18 cellular contexts compared by ENCODE assay signal in the genomic region with DNA sequence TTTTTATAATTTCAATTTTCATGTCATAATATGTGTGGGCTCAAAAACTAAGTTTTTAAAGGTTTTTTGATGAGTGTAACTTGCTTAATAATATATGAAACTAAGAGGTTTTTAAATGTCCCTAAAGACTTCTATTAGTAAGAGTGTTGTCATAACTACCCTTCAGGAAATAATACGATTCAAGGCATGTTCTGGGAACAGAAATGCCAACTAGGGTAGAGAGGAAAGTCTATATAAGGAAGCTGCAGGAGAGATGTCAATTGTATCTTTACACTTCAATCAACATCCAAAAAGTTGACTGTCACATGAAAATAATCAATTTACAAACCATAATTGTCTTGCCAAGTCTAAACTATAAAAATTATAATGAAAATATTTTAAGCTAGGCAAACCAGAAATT.
DNase-seq lines count a peak whose midpoint lies in the region; ATAC-seq and TF ChIP-seq lines count a peak whose summit lies in the region.
"Had no signal": no experiment of that assay in that cellular context is flagged by ENCODE, and none has a peak within 500 bp of the region (broad histone marks: within the 10 kb centered on the region; RNA-seq: fewer than 3 reads in every experiment).

No MANE protein-coding gene starts in this region.

- H3K4me3 ChIP-seq in OCI-LY7 (ENCODE audit: low read depth, low read length, poor library complexity, severe bottlenecking) (no peak overlapping the region), osteoblast (ENCODE audit: insufficient read depth, low read length) (no peak overlapping the region), testis (no peak overlapping the region)
- H3K4me3 ChIP-seq: HAP-1 had no signal

- 70 to 80% methylated on average over 1 of the region's 1 CpG for WGBS in testis, 2 donors

- H3K79me2 ChIP-seq in OCI-LY7 (ENCODE audit: insufficient read depth, low read depth, low read length) (no peaks in the 10 kb centered on the region), osteoblast (ENCODE audit: insufficient read depth, low read length) (no peaks in the 10 kb centered on the region)

- no peaks in the 10 kb centered on the region for H3K4me1 Mint-ChIP-seq in CD4-positive, alpha-beta T cell (ENCODE audit: low read depth)
- no peaks in the 10 kb centered on the region for H3K4me1 Mint-ChIP-seq in natural killer cell

- H3K9me3 ChIP-seq in OCI-LY7 (ENCODE audit: low read length): no peaks in the 10 kb centered on the region
- no peaks in the 10 kb centered on the region for H3K9me3 ChIP-seq in osteoblast (ENCODE audit: low read depth, low read length)
- H3K9me3 ChIP-seq in CD4-positive, alpha-beta T cell (ENCODE audit: control insufficient read depth, low read length): no peaks in the 10 kb centered on the region
- H3K9me3 ChIP-seq in testis: no peaks in the 10 kb centered on the region
- H3K9me3 ChIP-seq: HAP-1 had no signal

- intact Hi-C loops in OCI-LY7 (cut with micrococcal nuclease; ENCODE audit: unreplicated experiment) (no loop called here), testis (cut with DNase I; ENCODE audit: low total_unique reads) (no loop called here), natural killer cell (cut with micrococcal nuclease) (no loop called here)
- intact Hi-C loops in CD4-positive, alpha-beta T cell (cut with DNase I, micrococcal nuclease): no loop called here

- H3K4me3 Mint-ChIP-seq in CD4-positive, alpha-beta T cell: no peak overlapping the region
- H3K4me3 Mint-ChIP-seq in natural killer cell: no peak overlapping the region
- H3K4me3 Mint-ChIP-seq: IgD-negative memory B cell had no signal

- H3K27ac Mint-ChIP-seq in CD4-positive, alpha-beta T cell: no peak overlapping the region
- H3K27ac Mint-ChIP-seq in activated naive CD4-positive, alpha-beta T cell treated with anti-CD3 and anti-CD28 coated beads, Interleukin-2, amount 50 U/mL, for 72 hours: no peak overlapping the region
- no peak overlapping the region for H3K27ac Mint-ChIP-seq in natural killer cell
- H3K27ac Mint-ChIP-seq: IgD-negative memory B cell had no signal

- H3K27me3 ChIP-seq in osteoblast (ENCODE audit: insufficient read depth, low read length): no peaks in the 10 kb centered on the region
- H3K27me3 ChIP-seq in CD4-positive, alpha-beta T cell (ENCODE audit: control insufficient read depth, insufficient read depth, low read length): no peaks in the 10 kb centered on the region
- no peaks in the 10 kb centered on the region for H3K27me3 ChIP-seq in testis

- no peaks in the 10 kb centered on the region for H3K4me1 ChIP-seq in OCI-LY7 (ENCODE audit: insufficient read depth, low read length, poor library complexity, severe bottlenecking)
- no peaks in the 10 kb centered on the region for H3K4me1 ChIP-seq in osteoblast (ENCODE audit: insufficient read depth, low read length)
- H3K4me1 ChIP-seq in testis: no peaks in the 10 kb centered on the region

- no peaks in the 10 kb centered on the region for H3K9me3 Mint-ChIP-seq in CD4-positive, alpha-beta T cell
- no peaks in the 10 kb centered on the region for H3K9me3 Mint-ChIP-seq in activated naive CD4-positive, alpha-beta T cell treated with anti-CD3 and anti-CD28 coated beads, Interleukin-2, amount 50 U/mL, for 72 hours
- no peaks in the 10 kb centered on the region for H3K9me3 Mint-ChIP-seq in natural killer cell
- H3K9me3 Mint-ChIP-seq: IgD-negative memory B cell had no signal

- H3K4me2 ChIP-seq in OCI-LY7 (ENCODE audit: low read length): no peak overlapping the region
- no peak overlapping the region for H3K4me2 ChIP-seq in osteoblast (ENCODE audit: insufficient read depth, low read length)

- POLR2A ChIA-PET in OCI-LY7 (lab: Charles Lee): interaction anchor here (0.6 to 1.2 kb wide), 4 partner anchors 34 to 1864 kb away, joined by 3 read pairs; no protein-coding TSS in a partner anchor
- POLR2A ChIA-PET in CD4-positive, alpha-beta T cell (lab: Charles Lee): interaction anchor here (0.8 kb wide), 1 partner anchor 1317 kb away, joined by 3 read pairs; the partner anchor contains the start of gene NDUFAF3

- H3K36me3 Mint-ChIP-seq in CD4-positive, alpha-beta T cell (ENCODE audit: low read depth): peaks cover 84% of the 10 kb centered on the region
- peaks cover 0 to 5% of the 10 kb centered on the region in 2 donors for H3K36me3 Mint-ChIP-seq in activated naive CD4-positive, alpha-beta T cell treated with anti-CD3 and anti-CD28 coated beads, Interleukin-2, amount 50 U/mL, for 72 hours
- H3K36me3 Mint-ChIP-seq in natural killer cell: peaks cover 7% of the 10 kb centered on the region

- no peak overlapping the region for H2AFZ ChIP-seq in OCI-LY7 (ENCODE audit: low read length)
- no peak overlapping the region for H2AFZ ChIP-seq in osteoblast (ENCODE audit: low read length)

- no peak for TF ChIP-seq CTCF in OCI-LY7 (conservative IDR thresholded peaks at IDR 0.05; ENCODE audit: low read length)
- no peak for TF ChIP-seq CTCF in osteoblast (IDR thresholded peaks at IDR 0.05; ENCODE audit: extremely low read depth, low read depth, low read length)
- TF ChIP-seq CTCF in CD4-positive, alpha-beta T cell (IDR thresholded peaks at IDR 0.05): no peak
- TF ChIP-seq CTCF in testis (IDR thresholded peaks at IDR 0.05): no peak
- TF ChIP-seq CTCF in natural killer cell (IDR thresholded peaks at IDR 0.05): no peak

- H3K27me3 Mint-ChIP-seq in CD4-positive, alpha-beta T cell: no peaks in the 10 kb centered on the region
- H3K27me3 Mint-ChIP-seq in natural killer cell (ENCODE audit: low read depth in 2 of 2): no peaks in the 10 kb centered on the region
- H3K27me3 Mint-ChIP-seq: IgD-negative memory B cell had no signal

- H3K9me2 ChIP-seq in OCI-LY7 (ENCODE audit: insufficient read depth, low read length): no peaks in the 10 kb centered on the region

- no peak overlapping the region for H3K27ac ChIP-seq in OCI-LY7 (ENCODE audit: low read depth, low read length, poor library complexity, severe bottlenecking)
- H3K27ac ChIP-seq in osteoblast (ENCODE audit: low read depth, low read length): no peak overlapping the region
- H3K27ac ChIP-seq in CD4-positive, alpha-beta T cell (ENCODE audit: low read depth, low read length): no peak overlapping the region
- H3K27ac ChIP-seq in testis: no peak overlapping the region
- H3K27ac ChIP-seq: HL-60 had no signal

- H4K20me1 ChIP-seq in OCI-LY7 (ENCODE audit: insufficient read depth, low read length) (no peaks in the 10 kb centered on the region), osteoblast (ENCODE audit: insufficient read depth, low read length) (no peaks in the 10 kb centered on the region)

- no peak for TF ChIP-seq POLR2A in testis (IDR thresholded peaks at IDR 0.05)

- no peak for ATAC-seq in CD4-positive, alpha-beta T cell (ENCODE audit: poor library complexity)
- no peak for ATAC-seq in activated naive CD4-positive, alpha-beta T cell treated with anti-CD3 and anti-CD28 coated beads, Interleukin-2, amount 50 U/mL, for 72 hours
- no peak for ATAC-seq in natural killer cell

- peaks cover 93% of the 10 kb centered on the region for H3K36me3 ChIP-seq in OCI-LY7 (ENCODE audit: insufficient read depth, low read length)
- peaks cover 49% of the 10 kb centered on the region for H3K36me3 ChIP-seq in osteoblast (ENCODE audit: insufficient read depth, low read length)
- no peaks in the 10 kb centered on the region for H3K36me3 ChIP-seq in testis (ENCODE audit: low read depth, missing control alignments)

- BruUV-seq in OCI-LY7 (replicated peaks; lab: Mats Ljungman, UMichigan): TSS peak; percentile 19

- DNase-seq in LHCN-M2 (ENCODE audit: low read depth) (peak; percentile 19), OCI-LY7 (ENCODE audit: low spot score) (no peak), fibroblast of gingiva (ENCODE audit: low read depth) (peak; percentile 12), osteoblast (ENCODE audit: insufficient read length, low spot score, missing footprints) (peak; percentile 11), testis (no peak), natural killer cell (no peak)
- no peak for DNase-seq in CD4-positive, alpha-beta T cell
- DNase-seq in activated naive CD4-positive, alpha-beta T cell treated with anti-CD3 and anti-CD28 coated beads, Interleukin-2, amount 50 U/mL, for 72 hours (ENCODE audit: low spot score in 2 of 2): no peak
- DNase-seq: ACHN, C1 segment of cervical spinal cord, Karpas-422, MM.1S, NCI-H1105 treated with DMSO at 0.1 percent for 48 hours, NCI-H1694 treated with DMSO at 0.1 percent for 48 hours, SW 1271 had no signal

- CTCF ChIA-PET in OCI-LY7 (lab: Charles Lee; ENCODE audit: unreplicated experiment): no interaction called here
- CTCF ChIA-PET in CD4-positive, alpha-beta T cell (lab: Charles Lee): interaction anchor here (0.9 to 1.5 kb wide), 2 partner anchors 9 to 66 kb away, joined by 3 read pairs; no protein-coding TSS in a partner anchor

Comparison
In these comparisons a context has a peak if more than half of its experiments do, and no peak if none do; other contexts are left out.
1. DNase-seq: peak in LHCN-M2 (single experiment), fibroblast of gingiva (single experiment) and osteoblast (single experiment); none in OCI-LY7 (single experiment), CD4-positive, alpha-beta T cell (0 of 10), testis (single experiment), activated naive CD4-positive, alpha-beta T cell treated with anti-CD3 and anti-CD28 coated beads, Interleukin-2, amount 50 U/mL, for 72 hours (0 of 2) and natural killer cell (single experiment).